In the genomic region with DNA sequence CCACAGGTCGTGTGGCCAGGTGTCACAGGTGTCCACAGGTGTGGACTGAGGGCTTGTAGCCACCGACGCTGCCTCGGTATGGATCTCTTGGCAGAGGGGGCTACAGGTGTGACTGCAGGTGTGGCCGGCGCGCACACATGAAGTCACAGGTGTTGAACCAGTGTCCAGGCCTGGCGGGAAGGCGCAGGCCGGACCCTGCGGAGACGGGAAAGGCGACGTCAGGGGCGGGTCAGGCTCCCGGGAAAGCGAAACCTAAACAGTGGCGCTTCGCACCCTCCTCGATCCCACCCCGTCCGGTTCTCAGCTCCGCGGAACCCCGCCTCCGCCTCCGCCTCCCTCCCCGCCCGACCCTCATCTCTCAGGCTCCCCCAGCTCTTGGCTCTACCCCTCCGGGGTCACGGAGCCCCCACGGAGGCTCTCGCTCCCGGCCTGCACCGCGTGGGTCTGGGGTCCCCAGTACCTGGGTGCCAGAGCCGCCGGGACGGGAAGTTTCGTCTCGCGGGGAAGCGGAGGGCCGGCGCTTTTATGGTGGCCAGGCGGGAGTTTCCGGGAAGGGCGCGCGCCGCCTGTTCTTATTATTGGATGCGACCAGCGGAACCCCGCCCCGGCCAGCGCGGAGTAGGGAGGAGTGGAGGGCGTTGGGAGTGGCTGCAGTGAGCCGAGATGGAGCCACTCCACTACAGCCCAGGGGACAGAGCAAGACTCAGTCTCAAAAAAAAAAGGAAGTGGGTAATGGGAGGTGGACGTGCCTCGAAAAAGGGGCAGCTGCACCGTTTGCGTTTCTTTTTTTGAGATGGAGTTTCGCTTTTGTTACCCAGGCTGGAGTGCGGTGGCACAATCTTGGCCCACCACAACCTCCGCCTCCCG, we compare ENCODE assay signal across 1 cellular context.
TF ChIP-seq lines count a peak whose summit lies in the region.

A gene (minus strand): TSS at position 498 of the 867 bp plus-strand sequence. CDS start 586 bp downstream, outside the sequence.

TF ChIP-seq in K562, 482 proteins besides CTCF, POLR2A, EP300 and RAD21 (continued from another document and continues in another):
- TF ChIP-seq POLR2AphosphoS5 (IDR thresholded peaks at IDR 0.05; ENCODE audit: control insufficient read depth, insufficient read depth, low read depth, low read length) (peak; percentile 51; the same call in 1 of the 2 replicates), CBX1 (IDR thresholded peaks at IDR 0.05; ENCODE audit: low read depth) (peak; percentile 34; the same call in 1 of the 2 replicates), NR2C1 (IDR thresholded peaks at IDR 0.05) (no peak), NR2C1 (tag; IDR thresholded peaks at IDR 0.05) (no peak), ETV5 (CRISPR knock-in tag; IDR thresholded peaks at IDR 0.05; ENCODE audit: low read depth) (0 out of 2 replicates have a peak, but pooled peaks have one; percentile 51), ZBTB7A (IDR thresholded peaks at IDR 0.05; ENCODE audit: borderline replicate concordance, control insufficient read depth, low read depth, low read length) (peak; percentile 53; the same call in 1 of the 2 replicates), POLR2H (tag; IDR thresholded peaks at IDR 0.05; ENCODE audit: low read depth) (peak; percentile 75), MAZ (CRISPR knock-in tag; conservative IDR thresholded peaks at IDR 0.05 in 1 of 2, IDR thresholded peaks at IDR 0.05 in 1 of 2) (peak; percentile 74 to 76; a peak in 3 of 4 replicates), ZNF184 (CRISPR knock-in tag; IDR thresholded peaks at IDR 0.05) (no peak), POLR2G (IDR thresholded peaks at IDR 0.05; ENCODE audit: low read depth, low read length) (peak; percentile 94), TAF1 (IDR thresholded peaks at IDR 0.05; ENCODE audit: control insufficient read depth, extremely low read depth, insufficient read depth, low read length, severe bottlenecking) (peak; percentile 15), ELF1 (tag; IDR thresholded peaks at IDR 0.05) (peak; percentile 75; the same call in 1 of the 2 replicates), RB1 (IDR thresholded peaks at IDR 0.05; ENCODE audit: low read depth) (peak; percentile 49; the same call in 1 of the 2 replicates), GATA2 (CRISPR knock-in tag; IDR thresholded peaks at IDR 0.05) (no peak), RBM22 (IDR thresholded peaks at IDR 0.05; ENCODE audit: low read depth, low read length, poor library complexity, severe bottlenecking) (peak; percentile 16), STAG1 (CRISPR knock-in tag; IDR thresholded peaks at IDR 0.05; ENCODE audit: borderline replicate concordance) (no peak), PHF8 (IDR thresholded peaks at IDR 0.05; ENCODE audit: borderline replicate concordance, low read length) (peak; percentile 74; the same call in 1 of the 2 replicates), EP400 (IDR thresholded peaks at IDR 0.05) (peak; percentile 36; the same call in 1 of the 2 replicates), HNRNPLL (IDR thresholded peaks at IDR 0.05; ENCODE audit: low read depth, low read length, poor library complexity, severe bottlenecking) (peak; percentile 58), POU5F1 (IDR thresholded peaks at IDR 0.05; ENCODE audit: borderline replicate concordance, low read depth, low read length, partially characterized antibody) (no peak), CXXC5 (CRISPR knock-in tag; IDR thresholded peaks at IDR 0.05) (peak; percentile 74), TOE1 (IDR thresholded peaks at IDR 0.05; ENCODE audit: borderline replicate concordance) (no peak), TOE1 (CRISPR knock-in tag; IDR thresholded peaks at IDR 0.05; ENCODE audit: borderline replicate concordance, low read depth) (no peak), KAT7 (CRISPR knock-in tag; IDR thresholded peaks at IDR 0.05; ENCODE audit: borderline replicate concordance) (0 out of 2 replicates have a peak, but pooled peaks have one; percentile 40), SMARCE1 (IDR thresholded peaks at IDR 0.05) (0 out of 2 replicates have a peak, but pooled peaks have one; percentile 32), DMBX1 (CRISPR knock-in tag; IDR thresholded peaks at IDR 0.05; ENCODE audit: borderline replicate concordance) (no peak)
- TF ChIP-seq, protein P1, sequence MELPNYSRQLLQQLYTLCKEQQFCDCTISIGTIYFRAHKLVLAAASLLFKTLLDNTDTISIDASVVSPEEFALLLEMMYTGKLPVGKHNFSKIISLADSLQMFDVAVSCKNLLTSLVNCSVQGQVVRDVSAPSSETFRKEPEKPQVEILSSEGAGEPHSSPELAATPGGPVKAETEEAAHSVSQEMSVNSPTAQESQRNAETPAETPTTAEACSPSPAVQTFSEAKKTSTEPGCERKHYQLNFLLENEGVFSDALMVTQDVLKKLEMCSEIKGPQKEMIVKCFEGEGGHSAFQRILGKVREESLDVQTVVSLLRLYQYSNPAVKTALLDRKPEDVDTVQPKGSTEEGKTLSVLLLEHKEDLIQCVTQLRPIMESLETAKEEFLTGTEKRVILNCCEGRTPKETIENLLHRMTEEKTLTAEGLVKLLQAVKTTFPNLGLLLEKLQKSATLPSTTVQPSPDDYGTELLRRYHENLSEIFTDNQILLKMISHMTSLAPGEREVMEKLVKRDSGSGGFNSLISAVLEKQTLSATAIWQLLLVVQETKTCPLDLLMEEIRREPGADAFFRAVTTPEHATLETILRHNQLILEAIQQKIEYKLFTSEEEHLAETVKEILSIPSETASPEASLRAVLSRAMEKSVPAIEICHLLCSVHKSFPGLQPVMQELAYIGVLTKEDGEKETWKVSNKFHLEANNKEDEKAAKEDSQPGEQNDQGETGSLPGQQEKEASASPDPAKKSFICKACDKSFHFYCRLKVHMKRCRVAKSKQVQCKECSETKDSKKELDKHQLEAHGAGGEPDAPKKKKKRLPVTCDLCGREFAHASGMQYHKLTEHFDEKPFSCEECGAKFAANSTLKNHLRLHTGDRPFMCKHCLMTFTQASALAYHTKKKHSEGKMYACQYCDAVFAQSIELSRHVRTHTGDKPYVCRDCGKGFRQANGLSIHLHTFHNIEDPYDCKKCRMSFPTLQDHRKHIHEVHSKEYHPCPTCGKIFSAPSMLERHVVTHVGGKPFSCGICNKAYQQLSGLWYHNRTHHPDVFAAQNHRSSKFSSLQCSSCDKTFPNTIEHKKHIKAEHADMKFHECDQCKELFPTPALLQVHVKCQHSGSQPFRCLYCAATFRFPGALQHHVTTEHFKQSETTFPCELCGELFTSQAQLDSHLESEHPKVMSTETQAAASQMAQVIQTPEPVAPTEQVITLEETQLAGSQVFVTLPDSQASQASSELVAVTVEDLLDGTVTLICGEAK (IDR thresholded peaks at IDR 0.05): peak; percentile 85
- TF ChIP-seq, protein P1 (CRISPR knock-in tag; IDR thresholded peaks at IDR 0.05): no peak
- TF ChIP-seq, protein P2, sequence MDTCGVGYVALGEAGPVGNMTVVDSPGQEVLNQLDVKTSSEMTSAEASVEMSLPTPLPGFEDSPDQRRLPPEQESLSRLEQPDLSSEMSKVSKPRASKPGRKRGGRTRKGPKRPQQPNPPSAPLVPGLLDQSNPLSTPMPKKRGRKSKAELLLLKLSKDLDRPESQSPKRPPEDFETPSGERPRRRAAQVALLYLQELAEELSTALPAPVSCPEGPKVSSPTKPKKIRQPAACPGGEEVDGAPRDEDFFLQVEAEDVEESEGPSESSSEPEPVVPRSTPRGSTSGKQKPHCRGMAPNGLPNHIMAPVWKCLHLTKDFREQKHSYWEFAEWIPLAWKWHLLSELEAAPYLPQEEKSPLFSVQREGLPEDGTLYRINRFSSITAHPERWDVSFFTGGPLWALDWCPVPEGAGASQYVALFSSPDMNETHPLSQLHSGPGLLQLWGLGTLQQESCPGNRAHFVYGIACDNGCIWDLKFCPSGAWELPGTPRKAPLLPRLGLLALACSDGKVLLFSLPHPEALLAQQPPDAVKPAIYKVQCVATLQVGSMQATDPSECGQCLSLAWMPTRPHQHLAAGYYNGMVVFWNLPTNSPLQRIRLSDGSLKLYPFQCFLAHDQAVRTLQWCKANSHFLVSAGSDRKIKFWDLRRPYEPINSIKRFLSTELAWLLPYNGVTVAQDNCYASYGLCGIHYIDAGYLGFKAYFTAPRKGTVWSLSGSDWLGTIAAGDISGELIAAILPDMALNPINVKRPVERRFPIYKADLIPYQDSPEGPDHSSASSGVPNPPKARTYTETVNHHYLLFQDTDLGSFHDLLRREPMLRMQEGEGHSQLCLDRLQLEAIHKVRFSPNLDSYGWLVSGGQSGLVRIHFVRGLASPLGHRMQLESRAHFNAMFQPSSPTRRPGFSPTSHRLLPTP (IDR thresholded peaks at IDR 0.05; ENCODE audit: borderline replicate concordance, extremely low read depth, insufficient read length): no peak
- TF ChIP-seq, protein P3, sequence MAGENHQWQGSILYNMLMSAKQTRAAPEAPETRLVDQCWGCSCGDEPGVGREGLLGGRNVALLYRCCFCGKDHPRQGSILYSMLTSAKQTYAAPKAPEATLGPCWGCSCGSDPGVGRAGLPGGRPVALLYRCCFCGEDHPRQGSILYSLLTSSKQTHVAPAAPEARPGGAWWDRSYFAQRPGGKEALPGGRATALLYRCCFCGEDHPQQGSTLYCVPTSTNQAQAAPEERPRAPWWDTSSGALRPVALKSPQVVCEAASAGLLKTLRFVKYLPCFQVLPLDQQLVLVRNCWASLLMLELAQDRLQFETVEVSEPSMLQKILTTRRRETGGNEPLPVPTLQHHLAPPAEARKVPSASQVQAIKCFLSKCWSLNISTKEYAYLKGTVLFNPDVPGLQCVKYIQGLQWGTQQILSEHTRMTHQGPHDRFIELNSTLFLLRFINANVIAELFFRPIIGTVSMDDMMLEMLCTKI (IDR thresholded peaks at IDR 0.05; ENCODE audit: partially characterized antibody): no peak
- TF ChIP-seq, protein P4, sequence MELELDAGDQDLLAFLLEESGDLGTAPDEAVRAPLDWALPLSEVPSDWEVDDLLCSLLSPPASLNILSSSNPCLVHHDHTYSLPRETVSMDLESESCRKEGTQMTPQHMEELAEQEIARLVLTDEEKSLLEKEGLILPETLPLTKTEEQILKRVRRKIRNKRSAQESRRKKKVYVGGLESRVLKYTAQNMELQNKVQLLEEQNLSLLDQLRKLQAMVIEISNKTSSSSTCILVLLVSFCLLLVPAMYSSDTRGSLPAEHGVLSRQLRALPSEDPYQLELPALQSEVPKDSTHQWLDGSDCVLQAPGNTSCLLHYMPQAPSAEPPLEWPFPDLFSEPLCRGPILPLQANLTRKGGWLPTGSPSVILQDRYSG (tag; conservative IDR thresholded peaks at IDR 0.05; ENCODE audit: low read depth): no peak
- TF ChIP-seq, protein P5, sequence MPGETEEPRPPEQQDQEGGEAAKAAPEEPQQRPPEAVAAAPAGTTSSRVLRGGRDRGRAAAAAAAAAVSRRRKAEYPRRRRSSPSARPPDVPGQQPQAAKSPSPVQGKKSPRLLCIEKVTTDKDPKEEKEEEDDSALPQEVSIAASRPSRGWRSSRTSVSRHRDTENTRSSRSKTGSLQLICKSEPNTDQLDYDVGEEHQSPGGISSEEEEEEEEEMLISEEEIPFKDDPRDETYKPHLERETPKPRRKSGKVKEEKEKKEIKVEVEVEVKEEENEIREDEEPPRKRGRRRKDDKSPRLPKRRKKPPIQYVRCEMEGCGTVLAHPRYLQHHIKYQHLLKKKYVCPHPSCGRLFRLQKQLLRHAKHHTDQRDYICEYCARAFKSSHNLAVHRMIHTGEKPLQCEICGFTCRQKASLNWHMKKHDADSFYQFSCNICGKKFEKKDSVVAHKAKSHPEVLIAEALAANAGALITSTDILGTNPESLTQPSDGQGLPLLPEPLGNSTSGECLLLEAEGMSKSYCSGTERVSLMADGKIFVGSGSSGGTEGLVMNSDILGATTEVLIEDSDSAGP (CRISPR knock-in tag; IDR thresholded peaks at IDR 0.05): 0 out of 2 replicates have a peak, but pooled peaks have one; percentile 42
- TF ChIP-seq, protein P6, sequence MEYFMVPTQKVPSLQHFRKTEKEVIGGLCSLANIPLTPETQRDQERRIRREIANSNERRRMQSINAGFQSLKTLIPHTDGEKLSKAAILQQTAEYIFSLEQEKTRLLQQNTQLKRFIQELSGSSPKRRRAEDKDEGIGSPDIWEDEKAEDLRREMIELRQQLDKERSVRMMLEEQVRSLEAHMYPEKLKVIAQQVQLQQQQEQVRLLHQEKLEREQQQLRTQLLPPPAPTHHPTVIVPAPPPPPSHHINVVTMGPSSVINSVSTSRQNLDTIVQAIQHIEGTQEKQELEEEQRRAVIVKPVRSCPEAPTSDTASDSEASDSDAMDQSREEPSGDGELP (CRISPR knock-in tag; IDR thresholded peaks at IDR 0.05; ENCODE audit: borderline replicate concordance): peak; percentile 54; the same call in 1 of the 2 replicates
- TF ChIP-seq, protein P7, sequence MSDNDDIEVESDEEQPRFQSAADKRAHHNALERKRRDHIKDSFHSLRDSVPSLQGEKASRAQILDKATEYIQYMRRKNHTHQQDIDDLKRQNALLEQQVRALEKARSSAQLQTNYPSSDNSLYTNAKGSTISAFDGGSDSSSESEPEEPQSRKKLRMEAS (CRISPR knock-in tag; IDR thresholded peaks at IDR 0.05): no peak
- TF ChIP-seq, protein P8, sequence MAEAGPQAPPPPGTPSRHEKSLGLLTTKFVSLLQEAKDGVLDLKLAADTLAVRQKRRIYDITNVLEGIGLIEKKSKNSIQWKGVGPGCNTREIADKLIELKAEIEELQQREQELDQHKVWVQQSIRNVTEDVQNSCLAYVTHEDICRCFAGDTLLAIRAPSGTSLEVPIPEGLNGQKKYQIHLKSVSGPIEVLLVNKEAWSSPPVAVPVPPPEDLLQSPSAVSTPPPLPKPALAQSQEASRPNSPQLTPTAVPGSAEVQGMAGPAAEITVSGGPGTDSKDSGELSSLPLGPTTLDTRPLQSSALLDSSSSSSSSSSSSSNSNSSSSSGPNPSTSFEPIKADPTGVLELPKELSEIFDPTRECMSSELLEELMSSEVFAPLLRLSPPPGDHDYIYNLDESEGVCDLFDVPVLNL (CRISPR knock-in tag; IDR thresholded peaks at IDR 0.05; ENCODE audit: low read depth): 0 out of 2 replicates have a peak, but pooled peaks have one; percentile 20
